In genomic region chr1:59516881-59517280, GRCh38 we compare ENCODE assay signal across 26 cellular contexts.
A peak's percentile ranks its signal among the peaks of the same experiment; 100 is the strongest.
DNase-seq lines count a peak whose midpoint lies in the region; ATAC-seq lines count a peak whose summit lies in the region.
"Had no signal": no experiment of that assay in that cellular context is flagged by ENCODE, and none has a peak within 500 bp of the region (broad histone marks: within the 10 kb centered on the region; RNA-seq: fewer than 3 reads in every experiment).

No MANE protein-coding gene starts in this region.

- H3K4me3 ChIP-seq in skeletal muscle cell (ENCODE audit: low read depth, low read length) (no peak overlapping the region), SJCRH30 (no peak overlapping the region)
- H3K4me3 ChIP-seq: BLaER1, colonic mucosa, upper lobe of right lung had no signal

- no peak overlapping the region for H3K27ac ChIP-seq in SJCRH30
- H3K27ac ChIP-seq: BLaER1, colonic mucosa, psoas muscle, upper lobe of right lung had no signal

- H3K9me3 ChIP-seq in SJCRH30 (replicated peaks) = no peaks in the 10 kb centered on the region
- H3K9me3 ChIP-seq: BLaER1, colonic mucosa, psoas muscle, upper lobe of right lung had no signal

- H3K27me3 ChIP-seq in SJCRH30 = no peaks in the 10 kb centered on the region
- H3K27me3 ChIP-seq: BLaER1, colonic mucosa, upper lobe of right lung had no signal

- H3K4me1 ChIP-seq in SJCRH30 = no peaks in the 10 kb centered on the region
- H3K4me1 ChIP-seq: BLaER1, upper lobe of right lung had no signal

- DNase-seq in left ventricle myocardium superior (no peak), cardiac septum (ENCODE audit: low spot score) (no peak), left lobe of liver (ENCODE audit: low spot score) (no peak), skeletal muscle cell (ENCODE audit: low read depth) (peak; percentile 55), NAMALWA (ENCODE audit: low spot score) (no peak), C1 segment of cervical spinal cord (lab: John Stamatoyannopoulos, UW) (no peak), SJCRH30 (no peak)
- DNase-seq: activated CD8-positive, alpha-beta memory T cell treated with anti-CD3 and anti-CD28 coated beads, Interleukin-2, amount 50 U/mL, for 48 hours; activated gamma-delta T cell; amygdala; colonic mucosa; DMS 273 treated with DMSO at 0.1 percent for 48 hours; endodermal cell; GF-D8; hippocampal formation; islet precursor cell; mesendoderm; naive thymus-derived CD8-positive, alpha-beta T cell; NCI-H1436; NCI-H2171 treated with DMSO at 0.1 percent for 48 hours; psoas muscle; SHP77; upper lobe of right lung had no signal

- H3K36me3 ChIP-seq in SJCRH30 = peaks cover 6% of the 10 kb centered on the region; the same call in 1 of the 2 replicates
- H3K36me3 ChIP-seq: BLaER1, colonic mucosa, upper lobe of right lung had no signal

- ATAC-seq in left ventricle myocardium superior = peak; percentile 43
- peak; percentile 60 for ATAC-seq in left lobe of liver
- no peak for ATAC-seq in HG02840 (IDR thresholded peaks at IDR 0.05; ENCODE audit: low FRiP score, unreplicated experiment)
- ATAC-seq: naive thymus-derived CD8-positive, alpha-beta T cell; psoas muscle; stimulated activated memory B cell treated with anti-CD40 and anti-IgM and Interleukin-4, amounts not matched to agents 10 μg/mL and 1 μg/mL and 100 μg/mL, for 72 hours; upper lobe of right lung had no signal

- intact Hi-C loops in left ventricle myocardium superior (cut with micrococcal nuclease) (no loop called here), cardiac septum (cut with DNase I) (no loop called here)
